Comparison of ENCODE assay signal across 2 cellular contexts in the genomic region with DNA sequence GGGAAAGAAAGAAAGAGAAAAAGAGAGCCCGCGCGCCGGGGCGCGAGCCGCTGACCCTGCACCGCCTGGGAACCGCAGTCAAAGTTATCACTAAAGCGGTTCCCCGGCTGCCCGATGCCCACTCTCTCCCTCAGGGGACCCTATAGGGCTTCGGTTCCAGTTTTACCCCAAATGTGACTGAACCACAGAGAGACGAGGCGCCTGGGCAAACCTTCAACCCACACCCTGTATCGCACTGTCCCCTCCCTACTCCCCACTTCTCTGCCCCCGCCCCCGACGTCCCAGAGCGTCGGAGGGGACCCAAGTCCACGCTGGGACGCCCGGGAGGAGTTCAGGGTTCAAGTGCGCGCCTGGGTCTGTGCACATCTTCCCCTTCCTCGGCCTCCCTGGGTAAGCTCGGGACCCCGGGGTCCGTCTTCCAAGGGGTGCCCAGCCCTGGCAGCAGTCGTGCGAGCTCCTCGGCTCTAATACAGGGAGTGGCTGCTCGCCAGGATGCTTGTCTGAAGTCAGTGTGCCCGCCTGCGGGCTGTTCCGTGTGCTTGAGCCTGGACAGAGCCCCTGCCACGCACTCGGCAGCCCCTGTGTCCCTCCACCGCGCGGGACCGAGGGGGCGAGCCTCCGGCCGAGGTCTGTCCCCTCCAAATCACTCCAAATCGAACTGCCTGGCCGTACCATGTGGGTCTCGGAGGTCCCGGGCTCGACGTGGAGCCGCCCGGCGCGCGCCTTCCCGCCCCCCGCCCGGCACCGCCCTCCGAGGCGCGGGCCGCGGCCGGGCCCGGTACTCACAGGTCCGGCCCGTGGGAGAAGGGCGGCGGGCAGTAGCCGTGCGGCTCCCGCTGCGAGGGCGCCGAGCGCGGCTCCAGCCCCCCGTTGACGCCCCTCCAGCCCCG.
TF ChIP-seq lines count a peak whose summit lies in the region.

No MANE protein-coding gene starts in this region.

TF ChIP-seq in WTC11, 78 proteins besides CTCF, POLR2A, EP300 and RAD21:
- TF ChIP-seq NFYB (CRISPR knock-in tag; conservative IDR thresholded peaks at IDR 0.05; ENCODE audit: low read depth), result no peak
- no peak for TF ChIP-seq ZNF396 (CRISPR knock-in tag; IDR thresholded peaks at IDR 0.05; ENCODE audit: borderline replicate concordance)
- no peak for TF ChIP-seq ZNF416 (CRISPR knock-in tag; IDR thresholded peaks at IDR 0.05)
TF ChIP-seq in WTC11: peak in this region for 0.

TF ChIP-seq in H1, 55 proteins besides CTCF, POLR2A, EP300 and RAD21:
- TF ChIP-seq CBX5 (IDR thresholded peaks at IDR 0.05; ENCODE audit: low read depth, low read length) (no peak), CREB1 (IDR thresholded peaks at IDR 0.05) (no peak), MAFK (IDR thresholded peaks at IDR 0.05; ENCODE audit: low read depth, low read length) (no peak), HDAC2 (IDR thresholded peaks at IDR 0.05; ENCODE audit: borderline replicate concordance in 1 of 2, low read depth in 2 of 2, low read length in 2 of 2) (no peak), SP4 (IDR thresholded peaks at IDR 0.05; ENCODE audit: low read length) (no peak), YY1 (IDR thresholded peaks at IDR 0.05; ENCODE audit: low read depth, low read length) (no peak), MAX (IDR thresholded peaks at IDR 0.05) (no peak), NANOG (IDR thresholded peaks at IDR 0.05; ENCODE audit: insufficient read depth, low read depth, low read length, poor library complexity, severe bottlenecking) (no peak), ASH2L (IDR thresholded peaks at IDR 0.05; ENCODE audit: low read length) (peak; percentile 22), HDAC6 (IDR thresholded peaks at IDR 0.05; ENCODE audit: low read depth, low read length) (no peak), RNF2 (IDR thresholded peaks at IDR 0.05; ENCODE audit: borderline replicate concordance, low read depth, low read length, missing control alignments, poor library complexity, severe bottlenecking) (peak; percentile 65), FOSL1 (IDR thresholded peaks at IDR 0.05; ENCODE audit: insufficient read depth, low read depth, low read length) (no peak), USF2 (IDR thresholded peaks at IDR 0.05; ENCODE audit: low read length) (no peak), SAP30 (IDR thresholded peaks at IDR 0.05; ENCODE audit: insufficient read depth, insufficient replicate concordance, low read length) (no peak), TEAD4 (IDR thresholded peaks at IDR 0.05; ENCODE audit: low read depth, low read length) (no peak), ATF2 (IDR thresholded peaks at IDR 0.05; ENCODE audit: low read length) (no peak), EZH2 (IDR thresholded peaks at IDR 0.05; ENCODE audit: low read depth, low read length, severe bottlenecking) (peak; percentile 63), KDM1A (IDR thresholded peaks at IDR 0.05; ENCODE audit: borderline replicate concordance, low read length) (0 out of 2 replicates have a peak, but pooled peaks have one; percentile 2), SIN3A (conservative IDR thresholded peaks at IDR 0.05 in 1 of 2, IDR thresholded peaks at IDR 0.05 in 1 of 2; ENCODE audit: low read depth in 1 of 2, low read length in 2 of 2) (no peak), CTBP2 (IDR thresholded peaks at IDR 0.05; ENCODE audit: borderline replicate concordance, insufficient read depth, insufficient read length, low read length) (peak; percentile 45), CEBPB (IDR thresholded peaks at IDR 0.05; ENCODE audit: low read depth, low read length) (no peak), RBBP5 (IDR thresholded peaks at IDR 0.05; ENCODE audit: borderline replicate concordance, low read depth, low read length) (peak; percentile 63; the same call in 1 of the 2 replicates), TAF1 (IDR thresholded peaks at IDR 0.05; ENCODE audit: low read depth, low read length) (0 out of 2 replicates have a peak, but pooled peaks have one; percentile 4), TBP (IDR thresholded peaks at IDR 0.05; ENCODE audit: low read depth, low read length) (no peak), POLR2AphosphoS5 (IDR thresholded peaks at IDR 0.05; ENCODE audit: low read depth, low read length) (no peak), PHF8 (conservative IDR thresholded peaks at IDR 0.05; ENCODE audit: low read depth, low read length) (peak; percentile 24; the same call in 1 of the 2 replicates), SUZ12 (IDR thresholded peaks at IDR 0.05; ENCODE audit: low read length) (peak; percentile 63; the same call in 1 of the 2 replicates), GTF2F1 (IDR thresholded peaks at IDR 0.05; ENCODE audit: borderline replicate concordance, low read depth, low read length) (no peak), ZNF274 (IDR thresholded peaks at IDR 0.05; ENCODE audit: borderline replicate concordance, extremely low read depth, low read length) (no peak), TCF12 (IDR thresholded peaks at IDR 0.05; ENCODE audit: low read depth, low read length) (no peak)
